Comparison of ENCODE assay signal across 1 cellular context in the genomic region with DNA sequence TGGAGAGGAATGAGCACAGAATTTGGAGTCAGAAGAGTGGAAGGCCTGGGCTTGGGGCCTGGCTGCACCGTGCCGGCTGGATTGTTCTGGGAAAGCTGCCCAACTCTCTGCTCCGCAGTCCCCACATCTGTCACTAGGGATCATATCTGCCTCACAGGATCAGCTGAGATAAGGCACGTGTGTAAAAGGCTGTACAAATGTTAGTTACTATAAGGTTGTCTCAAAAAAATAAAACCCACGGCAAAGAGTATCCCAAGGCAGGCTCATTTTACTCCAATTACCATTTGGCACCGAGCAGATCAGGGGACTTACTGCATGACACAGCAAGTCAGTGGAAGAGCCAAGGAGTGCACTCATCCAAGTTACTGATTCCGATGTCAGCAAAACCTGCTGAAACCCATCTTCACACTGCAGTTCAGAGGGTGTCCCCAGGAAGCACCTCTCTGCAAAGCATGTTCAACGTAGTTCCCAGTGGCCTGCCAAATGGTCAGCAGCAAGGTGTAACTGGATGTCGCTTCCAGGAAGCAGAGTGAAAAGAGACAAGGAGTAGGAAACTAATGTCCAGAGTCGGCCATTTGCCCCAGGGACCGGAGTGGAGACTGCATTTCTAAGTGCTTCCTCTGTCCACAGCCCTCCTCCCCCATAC.
TF ChIP-seq lines count a peak whose summit lies in the region.

No MANE protein-coding gene starts in this region.

TF ChIP-seq in H1, 55 proteins besides CTCF, POLR2A, EP300 and RAD21:
- TF ChIP-seq, protein P1, sequence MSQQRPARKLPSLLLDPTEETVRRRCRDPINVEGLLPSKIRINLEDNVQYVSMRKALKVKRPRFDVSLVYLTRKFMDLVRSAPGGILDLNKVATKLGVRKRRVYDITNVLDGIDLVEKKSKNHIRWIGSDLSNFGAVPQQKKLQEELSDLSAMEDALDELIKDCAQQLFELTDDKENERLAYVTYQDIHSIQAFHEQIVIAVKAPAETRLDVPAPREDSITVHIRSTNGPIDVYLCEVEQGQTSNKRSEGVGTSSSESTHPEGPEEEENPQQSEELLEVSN (IDR thresholded peaks at IDR 0.05) = no peak
- TF ChIP-seq TCF12 (IDR thresholded peaks at IDR 0.05; ENCODE audit: low read depth, low read length) (no peak), NANOG (IDR thresholded peaks at IDR 0.05; ENCODE audit: insufficient read depth, low read depth, low read length, poor library complexity, severe bottlenecking) (no peak), CBX5 (IDR thresholded peaks at IDR 0.05; ENCODE audit: low read depth, low read length) (no peak), ZNF274 (IDR thresholded peaks at IDR 0.05; ENCODE audit: borderline replicate concordance, extremely low read depth, low read length) (no peak)
- TF ChIP-seq, protein P2, sequence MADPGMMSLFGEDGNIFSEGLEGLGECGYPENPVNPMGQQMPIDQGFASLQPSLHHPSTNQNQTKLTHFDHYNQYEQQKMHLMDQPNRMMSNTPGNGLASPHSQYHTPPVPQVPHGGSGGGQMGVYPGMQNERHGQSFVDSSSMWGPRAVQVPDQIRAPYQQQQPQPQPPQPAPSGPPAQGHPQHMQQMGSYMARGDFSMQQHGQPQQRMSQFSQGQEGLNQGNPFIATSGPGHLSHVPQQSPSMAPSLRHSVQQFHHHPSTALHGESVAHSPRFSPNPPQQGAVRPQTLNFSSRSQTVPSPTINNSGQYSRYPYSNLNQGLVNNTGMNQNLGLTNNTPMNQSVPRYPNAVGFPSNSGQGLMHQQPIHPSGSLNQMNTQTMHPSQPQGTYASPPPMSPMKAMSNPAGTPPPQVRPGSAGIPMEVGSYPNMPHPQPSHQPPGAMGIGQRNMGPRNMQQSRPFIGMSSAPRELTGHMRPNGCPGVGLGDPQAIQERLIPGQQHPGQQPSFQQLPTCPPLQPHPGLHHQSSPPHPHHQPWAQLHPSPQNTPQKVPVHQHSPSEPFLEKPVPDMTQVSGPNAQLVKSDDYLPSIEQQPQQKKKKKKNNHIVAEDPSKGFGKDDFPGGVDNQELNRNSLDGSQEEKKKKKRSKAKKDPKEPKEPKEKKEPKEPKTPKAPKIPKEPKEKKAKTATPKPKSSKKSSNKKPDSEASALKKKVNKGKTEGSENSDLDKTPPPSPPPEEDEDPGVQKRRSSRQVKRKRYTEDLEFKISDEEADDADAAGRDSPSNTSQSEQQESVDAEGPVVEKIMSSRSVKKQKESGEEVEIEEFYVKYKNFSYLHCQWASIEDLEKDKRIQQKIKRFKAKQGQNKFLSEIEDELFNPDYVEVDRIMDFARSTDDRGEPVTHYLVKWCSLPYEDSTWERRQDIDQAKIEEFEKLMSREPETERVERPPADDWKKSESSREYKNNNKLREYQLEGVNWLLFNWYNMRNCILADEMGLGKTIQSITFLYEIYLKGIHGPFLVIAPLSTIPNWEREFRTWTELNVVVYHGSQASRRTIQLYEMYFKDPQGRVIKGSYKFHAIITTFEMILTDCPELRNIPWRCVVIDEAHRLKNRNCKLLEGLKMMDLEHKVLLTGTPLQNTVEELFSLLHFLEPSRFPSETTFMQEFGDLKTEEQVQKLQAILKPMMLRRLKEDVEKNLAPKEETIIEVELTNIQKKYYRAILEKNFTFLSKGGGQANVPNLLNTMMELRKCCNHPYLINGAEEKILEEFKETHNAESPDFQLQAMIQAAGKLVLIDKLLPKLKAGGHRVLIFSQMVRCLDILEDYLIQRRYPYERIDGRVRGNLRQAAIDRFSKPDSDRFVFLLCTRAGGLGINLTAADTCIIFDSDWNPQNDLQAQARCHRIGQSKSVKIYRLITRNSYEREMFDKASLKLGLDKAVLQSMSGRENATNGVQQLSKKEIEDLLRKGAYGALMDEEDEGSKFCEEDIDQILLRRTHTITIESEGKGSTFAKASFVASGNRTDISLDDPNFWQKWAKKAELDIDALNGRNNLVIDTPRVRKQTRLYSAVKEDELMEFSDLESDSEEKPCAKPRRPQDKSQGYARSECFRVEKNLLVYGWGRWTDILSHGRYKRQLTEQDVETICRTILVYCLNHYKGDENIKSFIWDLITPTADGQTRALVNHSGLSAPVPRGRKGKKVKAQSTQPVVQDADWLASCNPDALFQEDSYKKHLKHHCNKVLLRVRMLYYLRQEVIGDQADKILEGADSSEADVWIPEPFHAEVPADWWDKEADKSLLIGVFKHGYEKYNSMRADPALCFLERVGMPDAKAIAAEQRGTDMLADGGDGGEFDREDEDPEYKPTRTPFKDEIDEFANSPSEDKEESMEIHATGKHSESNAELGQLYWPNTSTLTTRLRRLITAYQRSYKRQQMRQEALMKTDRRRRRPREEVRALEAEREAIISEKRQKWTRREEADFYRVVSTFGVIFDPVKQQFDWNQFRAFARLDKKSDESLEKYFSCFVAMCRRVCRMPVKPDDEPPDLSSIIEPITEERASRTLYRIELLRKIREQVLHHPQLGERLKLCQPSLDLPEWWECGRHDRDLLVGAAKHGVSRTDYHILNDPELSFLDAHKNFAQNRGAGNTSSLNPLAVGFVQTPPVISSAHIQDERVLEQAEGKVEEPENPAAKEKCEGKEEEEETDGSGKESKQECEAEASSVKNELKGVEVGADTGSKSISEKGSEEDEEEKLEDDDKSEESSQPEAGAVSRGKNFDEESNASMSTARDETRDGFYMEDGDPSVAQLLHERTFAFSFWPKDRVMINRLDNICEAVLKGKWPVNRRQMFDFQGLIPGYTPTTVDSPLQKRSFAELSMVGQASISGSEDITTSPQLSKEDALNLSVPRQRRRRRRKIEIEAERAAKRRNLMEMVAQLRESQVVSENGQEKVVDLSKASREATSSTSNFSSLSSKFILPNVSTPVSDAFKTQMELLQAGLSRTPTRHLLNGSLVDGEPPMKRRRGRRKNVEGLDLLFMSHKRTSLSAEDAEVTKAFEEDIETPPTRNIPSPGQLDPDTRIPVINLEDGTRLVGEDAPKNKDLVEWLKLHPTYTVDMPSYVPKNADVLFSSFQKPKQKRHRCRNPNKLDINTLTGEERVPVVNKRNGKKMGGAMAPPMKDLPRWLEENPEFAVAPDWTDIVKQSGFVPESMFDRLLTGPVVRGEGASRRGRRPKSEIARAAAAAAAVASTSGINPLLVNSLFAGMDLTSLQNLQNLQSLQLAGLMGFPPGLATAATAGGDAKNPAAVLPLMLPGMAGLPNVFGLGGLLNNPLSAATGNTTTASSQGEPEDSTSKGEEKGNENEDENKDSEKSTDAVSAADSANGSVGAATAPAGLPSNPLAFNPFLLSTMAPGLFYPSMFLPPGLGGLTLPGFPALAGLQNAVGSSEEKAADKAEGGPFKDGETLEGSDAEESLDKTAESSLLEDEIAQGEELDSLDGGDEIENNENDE (IDR thresholded peaks at IDR 0.05; ENCODE audit: insufficient replicate concordance, low read length) = no peak
- TF ChIP-seq, protein P3, sequence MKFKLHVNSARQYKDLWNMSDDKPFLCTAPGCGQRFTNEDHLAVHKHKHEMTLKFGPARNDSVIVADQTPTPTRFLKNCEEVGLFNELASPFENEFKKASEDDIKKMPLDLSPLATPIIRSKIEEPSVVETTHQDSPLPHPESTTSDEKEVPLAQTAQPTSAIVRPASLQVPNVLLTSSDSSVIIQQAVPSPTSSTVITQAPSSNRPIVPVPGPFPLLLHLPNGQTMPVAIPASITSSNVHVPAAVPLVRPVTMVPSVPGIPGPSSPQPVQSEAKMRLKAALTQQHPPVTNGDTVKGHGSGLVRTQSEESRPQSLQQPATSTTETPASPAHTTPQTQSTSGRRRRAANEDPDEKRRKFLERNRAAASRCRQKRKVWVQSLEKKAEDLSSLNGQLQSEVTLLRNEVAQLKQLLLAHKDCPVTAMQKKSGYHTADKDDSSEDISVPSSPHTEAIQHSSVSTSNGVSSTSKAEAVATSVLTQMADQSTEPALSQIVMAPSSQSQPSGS (IDR thresholded peaks at IDR 0.05; ENCODE audit: low read length) = no peak
